Comparison of ENCODE assay signal across 13 cellular contexts in genomic region chr11:63535734-63536133, GRCh38. TPM values are rescaled to one million over a fixed set of nuclear protein-coding genes. Genes with fewer than 3 reads are reported as not detected.
DNase-seq lines count a peak whose midpoint lies in the region; ATAC-seq and TF ChIP-seq lines count a peak whose summit lies in the region.
"Had no signal": no experiment of that assay in that cellular context is flagged by ENCODE, and none has a peak within 500 bp of the region (broad histone marks: within the 10 kb centered on the region; RNA-seq: fewer than 3 reads in every experiment).

No MANE protein-coding gene starts in this region.

- H3K4me2 ChIP-seq in BLaER1 treated with 17β-estradiol and CSF1 and Interleukin-3, amounts not matched to agents 10 nM and 100 nM, result peak overlapping the region; percentile 87 to 98 (median 93)
- H3K4me2 ChIP-seq in Loucy (ENCODE audit: low read depth, low read length, poor library complexity, severe bottlenecking), result peak overlapping the region; percentile 77

- H3K9me2 ChIP-seq in Loucy (replicated peaks; ENCODE audit: low read depth, low read length), result no peaks in the 10 kb centered on the region

- CTCF ChIA-PET in activated naive CD4-positive, alpha-beta T cell treated with anti-CD3 and anti-CD28 coated beads, Interleukin-2, amount 10 ng/mL, durations not matched to agents 7 days and 5 days (lab: Charles Lee), result interaction anchor here (0.5 to 2.5 kb wide), 4 partner anchors 17 to 101 kb away, joined by 3 to 15 read pairs (median 6); no protein-coding TSS in a partner anchor

- H3K4me1 ChIP-seq in BLaER1 treated with 17β-estradiol and CSF1 and Interleukin-3, amounts not matched to agents 10 nM and 100 nM, result peaks cover 54 to 78% (median 68%) of the 10 kb centered on the region in 10 experiments
- H3K4me1 ChIP-seq in Loucy (ENCODE audit: insufficient read depth, low read length, poor library complexity, severe bottlenecking), result peaks cover 72% of the 10 kb centered on the region
- H3K4me1 ChIP-seq in muscle layer of duodenum (ENCODE audit: control insufficient read depth in 1 of 2, insufficient read depth in 2 of 2, low read length in 2 of 2), result peaks cover 14 to 20% of the 10 kb centered on the region in 2 donors
- H3K4me1 ChIP-seq: parathyroid adenoma had no signal

- intact Hi-C loops in cardiac septum (cut with DNase I), result loop anchor here (2.0 kb wide), 1 partner anchor 79 kb away; the partner anchor contains the start of gene PLAAT3

- no peak overlapping the region for H3K9ac ChIP-seq in BLaER1 treated with 17β-estradiol and CSF1 and Interleukin-3, amounts not matched to agents 10 nM and 100 nM
- H3K9ac ChIP-seq in Loucy (ENCODE audit: low read depth, low read length, poor library complexity, severe bottlenecking), result peak overlapping the region; percentile 64
- H3K9ac ChIP-seq: parathyroid adenoma had no signal

- no peaks in the 10 kb centered on the region for H3F3A ChIP-seq in Loucy (ENCODE audit: low read depth)

- no peak overlapping the region for H3K4me3 ChIP-seq in BLaER1 treated with 17β-estradiol and CSF1 and Interleukin-3, amounts not matched to agents 10 nM and 100 nM
- H3K4me3 ChIP-seq in Loucy (ENCODE audit: low read length, poor library complexity, severe bottlenecking) (peak overlapping the region; percentile 67), muscle layer of duodenum (ENCODE audit: low read depth in 1 of 2, low read length in 2 of 2) (peak overlapping the region in 1 of 2 donors; percentile 75)

- peak; percentile 52 for DNase-seq in activated naive CD4-positive, alpha-beta T cell treated with anti-CD3 and anti-CD28 coated beads, Interleukin-2, amount 10 ng/mL, durations not matched to agents 7 days and 5 days
- no peak for DNase-seq in cardiac septum (ENCODE audit: low spot score)
- no peak for DNase-seq in activated CD4-positive, CD25-positive, alpha-beta regulatory T cell (lab: John Stamatoyannopoulos, UW)
- DNase-seq: anterior cingulate cortex, NCI-H774 had no signal

- H3K27ac Mint-ChIP-seq in activated naive CD4-positive, alpha-beta T cell treated with anti-CD3 and anti-CD28 coated beads, Interleukin-2, amount 10 ng/mL, durations not matched to agents 7 days and 5 days, result peak overlapping the region; percentile 87

- peaks cover 80% of the 10 kb centered on the region for H3K4me1 Mint-ChIP-seq in activated naive CD4-positive, alpha-beta T cell treated with anti-CD3 and anti-CD28 coated beads, Interleukin-2, amount 10 ng/mL, durations not matched to agents 7 days and 5 days

- H4K20me1 ChIP-seq in BLaER1 treated with 17β-estradiol and CSF1 and Interleukin-3, amounts not matched to agents 10 nM and 100 nM, result no peaks in the 10 kb centered on the region; a peak in 1 of 22 replicates
- H4K20me1 ChIP-seq in Loucy (ENCODE audit: insufficient read depth, low read length, poor library complexity, severe bottlenecking), result no peaks in the 10 kb centered on the region

- H3K36me3 ChIP-seq in BLaER1 treated with 17β-estradiol and CSF1 and Interleukin-3, amounts not matched to agents 10 nM and 100 nM, result no peaks in the 10 kb centered on the region
- H3K36me3 ChIP-seq in Loucy (ENCODE audit: insufficient read depth, low read length) (no peaks in the 10 kb centered on the region), muscle layer of duodenum (ENCODE audit: control insufficient read depth in 1 of 2, insufficient read depth in 2 of 2, low read length in 2 of 2) (no peaks in the 10 kb centered on the region)

- H2AFZ ChIP-seq in Loucy (ENCODE audit: low read length), result 0 out of 2 replicates have a peak overlapping the region, but pooled peaks have one; percentile 29

- peaks cover 0 to 2% (median 0%) of the 10 kb centered on the region in 11 experiments; a peak in 1 of 22 replicates for H3K27me3 ChIP-seq in BLaER1 treated with 17β-estradiol and CSF1 and Interleukin-3, amounts not matched to agents 10 nM and 100 nM
- H3K27me3 ChIP-seq in Loucy (ENCODE audit: insufficient read depth, low read length, poor library complexity, severe bottlenecking), result no peaks in the 10 kb centered on the region
- no peaks in the 10 kb centered on the region for H3K27me3 ChIP-seq in muscle layer of duodenum (ENCODE audit: low read depth, low read length)

- H3K9me3 ChIP-seq in BLaER1 treated with 17β-estradiol and CSF1 and Interleukin-3, amounts not matched to agents 10 nM and 100 nM (replicated peaks in 1 of 11), result no peaks in the 10 kb centered on the region
- no peaks in the 10 kb centered on the region for H3K9me3 ChIP-seq in Loucy (ENCODE audit: insufficient read depth, low read depth, low read length)
- H3K9me3 ChIP-seq in muscle layer of duodenum (ENCODE audit: control insufficient read depth in 1 of 2, low read length in 2 of 2), result no peaks in the 10 kb centered on the region

- H3K27me3 Mint-ChIP-seq in activated naive CD4-positive, alpha-beta T cell treated with anti-CD3 and anti-CD28 coated beads, Interleukin-2, amount 10 ng/mL, durations not matched to agents 7 days and 5 days, result no peaks in the 10 kb centered on the region

- peaks cover 20% of the 10 kb centered on the region for H3K36me3 Mint-ChIP-seq in activated naive CD4-positive, alpha-beta T cell treated with anti-CD3 and anti-CD28 coated beads, Interleukin-2, amount 10 ng/mL, durations not matched to agents 7 days and 5 days

- H3K27ac ChIP-seq in BLaER1 treated with 17β-estradiol and CSF1 and Interleukin-3, amounts not matched to agents 10 nM and 100 nM, result peak overlapping the region in 6 of 11 experiments; percentile 2 to 72 (median 66); a peak in 8 of 22 replicates
- peak overlapping the region; percentile 87 for H3K27ac ChIP-seq in muscle layer of duodenum (ENCODE audit: low read length)

- H3K79me2 ChIP-seq in Loucy (ENCODE audit: insufficient read depth, low read length), result no peaks in the 10 kb centered on the region
- H3K79me2 ChIP-seq: parathyroid adenoma had no signal

- TF ChIP-seq CTCF in Loucy (conservative IDR thresholded peaks at IDR 0.05; ENCODE audit: low read length), result no peak

- H3K4me3 Mint-ChIP-seq in activated naive CD4-positive, alpha-beta T cell treated with anti-CD3 and anti-CD28 coated beads, Interleukin-2, amount 10 ng/mL, durations not matched to agents 7 days and 5 days, result peak overlapping the region; percentile 82

- H3K9me3 Mint-ChIP-seq in activated naive CD4-positive, alpha-beta T cell treated with anti-CD3 and anti-CD28 coated beads, Interleukin-2, amount 10 ng/mL, durations not matched to agents 7 days and 5 days, result no peaks in the 10 kb centered on the region
- H3K9me3 Mint-ChIP-seq: CD14-positive monocyte had no signal

- no peak for ATAC-seq in HG02970 (IDR thresholded peaks at IDR 0.05; ENCODE audit: low FRiP score, unreplicated experiment)
- ATAC-seq in HG03139 (IDR thresholded peaks at IDR 0.05; ENCODE audit: unreplicated experiment), result no peak

RNA-seq across cellular contexts. Expression of gene PLAAT4, which starts 0.9 kb away (rescaled TPM):
- total RNA-seq in cardiac septum, result 6.9 TPM

RNA-seq across cellular contexts. Expression of gene PLAAT2, which starts 27.4 kb away (rescaled TPM):
- total RNA-seq in cardiac septum, result not detected
- total RNA-seq: LHCN-M2 had no signal

RNA-seq across cellular contexts. Expression of gene LGALS12, which starts 29.9 kb away (rescaled TPM):
- 0.83 TPM for total RNA-seq in cardiac septum
- total RNA-seq: LHCN-M2 had no signal

RNA-seq across cellular contexts. Expression of gene PLAAT5, which starts 44.8 kb away (rescaled TPM):
- total RNA-seq in cardiac septum, result 0.32 TPM
- total RNA-seq: LHCN-M2 had no signal
